In the genomic region with DNA sequence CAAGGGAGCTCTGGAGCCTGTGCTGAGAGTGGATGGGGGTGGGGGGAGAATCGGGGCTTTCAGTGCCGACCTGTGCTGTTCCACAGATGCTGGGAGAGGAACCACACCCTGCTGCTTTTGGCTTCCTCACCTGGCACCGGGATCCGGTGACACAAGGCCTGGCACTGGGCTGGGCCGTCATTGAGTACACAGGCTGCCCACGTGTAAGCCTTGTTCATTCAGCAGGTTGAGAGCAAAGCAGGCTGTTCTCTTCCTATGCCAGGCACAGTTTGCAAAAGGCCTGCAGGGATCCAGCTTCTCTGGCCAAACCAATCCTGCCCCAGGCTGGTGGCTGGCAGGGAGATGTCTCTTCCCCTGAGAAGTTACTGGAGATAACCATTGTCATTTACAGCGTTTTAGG, we compare ENCODE assay signal across 14 cellular contexts. TPM values are rescaled to one million over a fixed set of nuclear protein-coding genes. Genes with fewer than 3 reads are reported as not detected.
DNase-seq lines count a peak whose midpoint lies in the region; ATAC-seq and TF ChIP-seq lines count a peak whose summit lies in the region.
"Had no signal": no experiment of that assay in that cellular context is flagged by ENCODE, and none has a peak within 500 bp of the region (broad histone marks: within the 10 kb centered on the region; RNA-seq: fewer than 3 reads in every experiment).

No MANE protein-coding gene starts in this region.

- H3K27ac ChIP-seq in right atrium auricular region (peak overlapping the region; percentile 73 to 77), gastrocnemius medialis (peak overlapping the region; percentile 61 to 81 (median 68))
- H3K27ac ChIP-seq: SJCRH30 had no signal

- H3K27me3 Mint-ChIP-seq in activated T-helper 17 cell treated with anti-CD3 and anti-CD28 coated beads, Interleukin-2, amount 50 U/mL, for 72 hours: no peaks in the 10 kb centered on the region
- H3K27me3 Mint-ChIP-seq in CD14-positive monocyte (ENCODE audit: low read depth in 3 of 3): peaks cover 10 to 13% (median 11%) of the 10 kb centered on the region in 3 donors

- intact Hi-C loops in gastrocnemius medialis (cut with DNase I; ENCODE audit: low total_unique reads): loop anchor here (5.0 kb wide), 1 partner anchor 183 kb away; no protein-coding TSS in a partner anchor
- intact Hi-C loops in CD14-positive monocyte (cut with micrococcal nuclease): no loop called here

- H3K4me3 ChIP-seq in right atrium auricular region (no peak overlapping the region), gastrocnemius medialis (no peak overlapping the region)
- H3K4me3 ChIP-seq: SJCRH30 had no signal

- H3K9me3 ChIP-seq in right atrium auricular region (no peaks in the 10 kb centered on the region), gastrocnemius medialis (no peaks in the 10 kb centered on the region)
- H3K9me3 ChIP-seq: SJCRH30 had no signal

- H3K27ac Mint-ChIP-seq in activated T-helper 17 cell treated with anti-CD3 and anti-CD28 coated beads, Interleukin-2, amount 50 U/mL, for 72 hours: peak overlapping the region; percentile 66
- no peak overlapping the region for H3K27ac Mint-ChIP-seq in CD14-positive monocyte

- no peaks in the 10 kb centered on the region for H3K9me3 Mint-ChIP-seq in activated T-helper 17 cell treated with anti-CD3 and anti-CD28 coated beads, Interleukin-2, amount 50 U/mL, for 72 hours
- peaks cover 0 to 1% (median 0%) of the 10 kb centered on the region in 7 donors for H3K9me3 Mint-ChIP-seq in CD14-positive monocyte

- peaks cover 64% of the 10 kb centered on the region for H3K4me1 Mint-ChIP-seq in activated T-helper 17 cell treated with anti-CD3 and anti-CD28 coated beads, Interleukin-2, amount 50 U/mL, for 72 hours
- H3K4me1 Mint-ChIP-seq in CD14-positive monocyte: peaks cover 16% of the 10 kb centered on the region

- peaks cover 0 to 62% of the 10 kb centered on the region in 2 donors for H3K4me1 ChIP-seq in right atrium auricular region
- peaks cover 30 to 45% of the 10 kb centered on the region in 2 donors for H3K4me1 ChIP-seq in gastrocnemius medialis
- H3K4me1 ChIP-seq: SJCRH30 had no signal

- DNase-seq in G401 (ENCODE audit: low spot score) (peak; percentile 99), right atrium auricular region (ENCODE audit: low spot score) (peak; percentile 74), gastrocnemius medialis (peak; percentile 75 to 89), kidney tubule cell (ENCODE audit: low spot score) (no peak), CD14-positive monocyte (ENCODE audit: low spot score) (no peak)
- DNase-seq: amniotic stem cell; GF-D8; NCI-H774; SJCRH30; stimulated activated CD4-positive, alpha-beta T cell treated with anti-CD3 and anti-CD28 coated beads, Interleukin-4, amount 100 ng/mL, for 1 hour; stimulated activated naive CD4-positive, alpha-beta T cell treated with Interleukin-2 at 50 U/mL for 16 hours had no signal

- H3K36me3 ChIP-seq in right atrium auricular region (peaks cover 66% of the 10 kb centered on the region), gastrocnemius medialis (no peaks in the 10 kb centered on the region)

- peaks cover 87% of the 10 kb centered on the region for H3K36me3 Mint-ChIP-seq in activated T-helper 17 cell treated with anti-CD3 and anti-CD28 coated beads, Interleukin-2, amount 50 U/mL, for 72 hours (ENCODE audit: low read depth)
- H3K36me3 Mint-ChIP-seq in CD14-positive monocyte: no peaks in the 10 kb centered on the region

- no peak overlapping the region for H3K4me3 Mint-ChIP-seq in activated T-helper 17 cell treated with anti-CD3 and anti-CD28 coated beads, Interleukin-2, amount 50 U/mL, for 72 hours
- H3K4me3 Mint-ChIP-seq in CD14-positive monocyte: no peak overlapping the region

- in situ Hi-C loops in G401 (cut with HindIII; ENCODE audit: low sequenced_read_pairs) (no loop called here), gastrocnemius medialis (cut with MboI; ENCODE audit: low sequenced_read_pairs in 4 of 4) (no loop called here)

- TF ChIP-seq POLR2A in gastrocnemius medialis (IDR thresholded peaks at IDR 0.05): no peak

- no peak for ATAC-seq in activated T-helper 17 cell treated with anti-CD3 and anti-CD28 coated beads, Interleukin-2, amount 50 U/mL, for 72 hours (replicated peaks)
- ATAC-seq in gastrocnemius medialis (peak; percentile 86 to 90), GM19397 (IDR thresholded peaks at IDR 0.05; ENCODE audit: unreplicated experiment) (no peak), HG02981 (IDR thresholded peaks at IDR 0.05; ENCODE audit: unreplicated experiment) (no peak)

- TF ChIP-seq CTCF in right atrium auricular region (IDR thresholded peaks at IDR 0.05) (no peak), gastrocnemius medialis (IDR thresholded peaks at IDR 0.05 in 4 of 5, conservative IDR thresholded peaks at IDR 0.05 in 1 of 5) (no peak), CD14-positive monocyte (IDR thresholded peaks at IDR 0.05) (no peak)

- H3K27me3 ChIP-seq in right atrium auricular region (no peaks in the 10 kb centered on the region), gastrocnemius medialis (no peaks in the 10 kb centered on the region)
- H3K27me3 ChIP-seq: SJCRH30 had no signal

RNA-seq across cellular contexts. Expression of a gene that starts 17.1 kb away (rescaled TPM):
- total RNA-seq in G401 (2014; rRNA removed; shearing (Covaris generic)): 5.4 and 10.5 TPM in 2 replicates
- total RNA-seq in activated T-helper 17 cell treated with anti-CD3 and anti-CD28 coated beads, Interleukin-2, amount 50 U/mL, for 72 hours: 10 to 100 TPM; 17.3 to 17.4 TPM
- 10 to 100 TPM; 33.5 to 55.7 TPM for total RNA-seq in right atrium auricular region
- 10 to 100 TPM; 12.6 to 18.5 (median 15.9) TPM for total RNA-seq in gastrocnemius medialis
- under 1 TPM; 0.29 to 0.51 TPM for polyA plus RNA-seq in CD14-positive monocyte

Comparison
In these comparisons a context has a peak if more than half of its experiments do, and no peak if none do; other contexts are left out.
1. DNase-seq: peak in G401 (single experiment), right atrium auricular region (single experiment) and gastrocnemius medialis (2 of 2); none in kidney tubule cell (single experiment) and CD14-positive monocyte (single experiment).
2. ATAC-seq: peak in gastrocnemius medialis (2 of 2); none in activated T-helper 17 cell treated with anti-CD3 and anti-CD28 coated beads, Interleukin-2, amount 50 U/mL, for 72 hours (single experiment), GM19397 (single experiment) and HG02981 (single experiment).